In genomic region chr22:42065408-42066132, GRCh38 we compare ENCODE assay signal across 27 cellular contexts. TPM values are rescaled to one million over a fixed set of nuclear protein-coding genes. Genes with fewer than 3 reads are reported as not detected.
DNase-seq lines count a peak whose midpoint lies in the region; ATAC-seq, FAIRE-seq and TF ChIP-seq lines count a peak whose summit lies in the region.
"Had no signal": no experiment of that assay in that cellular context is flagged by ENCODE, and none has a peak within 500 bp of the region (broad histone marks: within the 10 kb centered on the region; RNA-seq: fewer than 3 reads in every experiment).

No MANE protein-coding gene starts in this region.

- peaks cover 26% of the 10 kb centered on the region for H3K36me3 Mint-ChIP-seq in activated T-cell treated with anti-CD3 and anti-CD28 coated beads, Interleukin-2, amount 50 U/mL, for 4 hours (ENCODE audit: insufficient read depth)

- H3K27me3 ChIP-seq in right atrium auricular region (no peaks in the 10 kb centered on the region), heart left ventricle (no peaks in the 10 kb centered on the region), liver (ENCODE audit: control insufficient read depth in 4 of 4, insufficient read depth in 4 of 4, low read length in 3 of 4) (no peaks in the 10 kb centered on the region)
- H3K27me3 ChIP-seq: BLaER1 treated with 17β-estradiol and CSF1 and Interleukin-3, amounts not matched to agents 10 nM and 100 nM; heart right ventricle; pancreas; sigmoid colon; SJCRH30 had no signal

- peaks cover 42% of the 10 kb centered on the region for H3K36me3 ChIP-seq in right atrium auricular region
- H3K36me3 ChIP-seq in heart left ventricle: peaks cover 0 to 83% (median 50%) of the 10 kb centered on the region in 9 donors
- H3K36me3 ChIP-seq in liver (ENCODE audit: control insufficient read depth in 4 of 4, insufficient read depth in 3 of 4, low read depth in 1 of 4, low read length in 3 of 4): peaks cover 2 to 29% (median 10%) of the 10 kb centered on the region in 4 donors
- H3K36me3 ChIP-seq: SJCRH30 had no signal

- FAIRE-seq in HTR-8/SVneo (lab: Jason Lieb, UNC): no peak
- FAIRE-seq: astrocyte, D721Med, pancreas had no signal

- intact Hi-C loops in heart left ventricle (cut with DNase I): loop anchor here in 1 of 10 donors (10.0 kb wide), 1 partner anchor 61 kb away; no protein-coding TSS in a partner anchor

- no peak overlapping the region for H3K9ac ChIP-seq in liver (ENCODE audit: low read depth in 1 of 2, low read length in 2 of 2)

- no peak for ATAC-seq in heart left ventricle
- ATAC-seq in activated T-cell treated with anti-CD3 and anti-CD28 coated beads, Interleukin-2, amount 50 U/mL, for 4 hours: no peak
- ATAC-seq: activated naive CD4-positive, alpha-beta T cell treated with anti-CD3 and anti-CD28 coated beads, Interleukin-2, amount 50 U/mL, for 72 hours; heart right ventricle; naive thymus-derived CD4-positive, alpha-beta T cell; PC-3; stimulated activated memory B cell treated with anti-CD40 and anti-IgM and Interleukin-4, amounts not matched to agents 10 μg/mL and 1 μg/mL and 100 μg/mL, for 72 hours; T-helper 17 cell had no signal

- no peak overlapping the region for H3K4me3 Mint-ChIP-seq in activated T-cell treated with anti-CD3 and anti-CD28 coated beads, Interleukin-2, amount 50 U/mL, for 4 hours
- H3K4me3 Mint-ChIP-seq: activated B cell treated with CpG ODN at 0.5 μM for 24 hours; activated CD4-positive, alpha-beta memory T cell treated with anti-CD3 and anti-CD28 coated beads for 36 hours; activated T-cell treated with anti-CD3 and anti-CD28 coated beads, Interleukin-2, amount 50 U/mL, for 24 hours; memory B cell; naive thymus-derived CD4-positive, alpha-beta T cell; stimulated activated memory B cell treated with anti-CD40 and anti-IgM and Interleukin-4, amounts not matched to agents 10 μg/mL and 1 μg/mL and 100 μg/mL, for 72 hours; T-helper 17 cell had no signal

- DNase-seq in right atrium auricular region (ENCODE audit: low spot score): peak; percentile 40
- no peak for DNase-seq in heart left ventricle
- DNase-seq in ecto neural progenitor cell (ENCODE audit: low spot score): peak; percentile 23
- no peak for DNase-seq in UCSD-AML1 (lab: John Stamatoyannopoulos, UW; ENCODE audit: unreplicated experiment)
- DNase-seq in HTR-8/SVneo (ENCODE audit: insufficient read length, low spot score): no peak
- DNase-seq in activated T-cell treated with anti-CD3 and anti-CD28 coated beads, Interleukin-2, amount 50 U/mL, for 4 hours: no peak
- no peak for DNase-seq in cerebellum (ENCODE audit: low spot score)
- DNase-seq: activated B cell treated with CpG ODN at 0.5 μM for 24 hours; activated CD4-positive, alpha-beta memory T cell treated with anti-CD3 and anti-CD28 coated beads for 36 hours; activated T-cell treated with anti-CD3 and anti-CD28 coated beads, Interleukin-2, amount 50 U/mL, for 24 hours; heart right ventricle; NCI-H187; NCI-H226; NCI-H82; PC-3; sigmoid colon; SJCRH30; T-helper 17 cell had no signal

- H3K4me3 ChIP-seq in right atrium auricular region (no peak overlapping the region), heart left ventricle (no peak overlapping the region), liver (ENCODE audit: low read depth in 1 of 3, low read length in 3 of 3) (no peak overlapping the region)
- H3K4me3 ChIP-seq: BLaER1 treated with 17β-estradiol and CSF1 and Interleukin-3, amounts not matched to agents 10 nM and 100 nM; heart right ventricle; pancreas; sigmoid colon; SJCRH30 had no signal

- TF ChIP-seq CTCF in right atrium auricular region (IDR thresholded peaks at IDR 0.05) (no peak), heart left ventricle (IDR thresholded peaks at IDR 0.05) (no peak), liver (IDR thresholded peaks at IDR 0.05; ENCODE audit: low read depth, low read length, missing input control) (no peak)

- peaks cover 8% of the 10 kb centered on the region for H3K4me1 Mint-ChIP-seq in activated T-cell treated with anti-CD3 and anti-CD28 coated beads, Interleukin-2, amount 50 U/mL, for 4 hours (ENCODE audit: low read depth)

- H3K9me3 ChIP-seq in right atrium auricular region (no peaks in the 10 kb centered on the region), heart left ventricle (no peaks in the 10 kb centered on the region), liver (ENCODE audit: control insufficient read depth in 4 of 4, low read length in 3 of 4) (no peaks in the 10 kb centered on the region)
- H3K9me3 ChIP-seq: heart right ventricle, pancreas, sigmoid colon, SJCRH30 had no signal

- H3K27ac ChIP-seq in right atrium auricular region (no peak overlapping the region), heart left ventricle (no peak overlapping the region), liver (ENCODE audit: low read depth in 1 of 2, low read length in 2 of 2) (peak overlapping the region in 1 of 2 donors; percentile 66)
- H3K27ac ChIP-seq: BLaER1 treated with 17β-estradiol and CSF1 and Interleukin-3, amounts not matched to agents 10 nM and 100 nM; heart right ventricle; pancreas; sigmoid colon; SJCRH30 had no signal

- H3K27me3 Mint-ChIP-seq in activated T-cell treated with anti-CD3 and anti-CD28 coated beads, Interleukin-2, amount 50 U/mL, for 4 hours (ENCODE audit: low read depth): no peaks in the 10 kb centered on the region
- H3K27me3 Mint-ChIP-seq: activated B cell treated with CpG ODN at 0.5 μM for 24 hours; activated CD4-positive, alpha-beta memory T cell treated with anti-CD3 and anti-CD28 coated beads for 36 hours; activated T-cell treated with anti-CD3 and anti-CD28 coated beads, Interleukin-2, amount 50 U/mL, for 24 hours; memory B cell; naive thymus-derived CD4-positive, alpha-beta T cell; stimulated activated memory B cell treated with anti-CD40 and anti-IgM and Interleukin-4, amounts not matched to agents 10 μg/mL and 1 μg/mL and 100 μg/mL, for 72 hours; T-helper 17 cell had no signal

- peaks cover 0 to 9% of the 10 kb centered on the region in 2 donors for H3K4me1 ChIP-seq in right atrium auricular region
- peaks cover 0 to 19% (median 7%) of the 10 kb centered on the region in 12 donors for H3K4me1 ChIP-seq in heart left ventricle
- H3K4me1 ChIP-seq in liver (ENCODE audit: control insufficient read depth in 4 of 4, insufficient read depth in 4 of 4, low read length in 3 of 4): peaks cover 5 to 41% (median 34%) of the 10 kb centered on the region in 4 donors
- H3K4me1 ChIP-seq: SJCRH30 had no signal

- 82 to 91% (median 87%) methylated on average over 13 to 14 of the region's 14 CpGs for WGBS in heart left ventricle, 4 donors
- WGBS in liver: 77% methylated on average over 14 of the region's 14 CpGs

- TF ChIP-seq RAD21 in liver (IDR thresholded peaks at IDR 0.05): no peak

- no peaks in the 10 kb centered on the region for H3K9me3 Mint-ChIP-seq in activated T-cell treated with anti-CD3 and anti-CD28 coated beads, Interleukin-2, amount 50 U/mL, for 4 hours
- H3K9me3 Mint-ChIP-seq: activated B cell treated with CpG ODN at 0.5 μM for 24 hours; activated CD4-positive, alpha-beta memory T cell treated with anti-CD3 and anti-CD28 coated beads for 36 hours; activated naive CD4-positive, alpha-beta T cell treated with anti-CD3 and anti-CD28 coated beads, Interleukin-2, amount 50 U/mL, for 72 hours; activated T-cell treated with anti-CD3 and anti-CD28 coated beads, Interleukin-2, amount 50 U/mL, for 24 hours; memory B cell; naive thymus-derived CD4-positive, alpha-beta T cell; stimulated activated memory B cell treated with anti-CD40 and anti-IgM and Interleukin-4, amounts not matched to agents 10 μg/mL and 1 μg/mL and 100 μg/mL, for 72 hours had no signal

- no peak for TF ChIP-seq POLR2A in heart left ventricle (IDR thresholded peaks at IDR 0.05)

TF ChIP-seq in liver, 16 proteins besides CTCF, POLR2A, EP300 and RAD21:
- TF ChIP-seq RXRA (IDR thresholded peaks at IDR 0.05) (no peak), HNF4A (conservative IDR thresholded peaks at IDR 0.05) (peak; percentile 29 to 53)

RNA-seq across cellular contexts. Expression of gene NAGA, which starts 5.0 kb away (rescaled TPM):
- total RNA-seq in right atrium auricular region (10 to 100 TPM; 19.1 to 21.7 TPM), heart left ventricle (10 to 100 TPM; 10.6 to 48.3 (median 13.8) TPM), liver (10 to 100 TPM; 28.4 to 33.9 TPM), cerebellum (12.5 TPM)
- polyA plus RNA-seq in heart left ventricle (10 to 100 TPM in 1 of 2 donors, 1 to 10 TPM in 1; 5.2 to 14.7 TPM), liver (10 to 100 TPM; 12.8 to 19.4 TPM)
- 10 to 100 TPM; 14.2 to 16.4 (median 14.2) TPM for total RNA-seq in activated T-cell treated with anti-CD3 and anti-CD28 coated beads, Interleukin-2, amount 50 U/mL, for 4 hours

RNA-seq across cellular contexts. Expression of gene PHETA2, which starts 8.5 kb away (rescaled TPM):
- 10 to 100 TPM in 1 of 2 donors, 1 to 10 TPM in 1; 6.5 to 12.7 TPM for total RNA-seq in right atrium auricular region
- total RNA-seq in heart left ventricle: 1 to 10 TPM; 1.8 to 6.9 (median 4.7) TPM
- polyA plus RNA-seq in heart left ventricle: 1 to 10 TPM; 2.6 to 6.3 TPM
- 1 to 10 TPM; 1.8 to 5.1 TPM for total RNA-seq in liver
- 1 to 10 TPM in 1 of 2 donors, under 1 TPM in 1; 0.89 to 1.3 TPM for polyA plus RNA-seq in liver
- 1 to 10 TPM; 2.0 to 2.3 (median 2.1) TPM for total RNA-seq in activated T-cell treated with anti-CD3 and anti-CD28 coated beads, Interleukin-2, amount 50 U/mL, for 4 hours
- total RNA-seq in cerebellum: 1.8 TPM
- total RNA-seq: SJCRH30 had no signal

RNA-seq across cellular contexts. Expression of gene SMDT1, which starts 13.9 kb away (rescaled TPM):
- total RNA-seq in right atrium auricular region (10 to 100 TPM in 1 of 2 donors, 1 to 10 TPM in 1; 9.6 to 11.9 TPM), heart left ventricle (100 to 1,000 TPM in 7 of 9 donors, 10 to 100 TPM in 2; 15.3 to 179 (median 115) TPM), liver (1 to 10 TPM; 7.2 to 8.9 TPM), cerebellum (14.1 TPM)
- polyA plus RNA-seq in heart left ventricle (100 to 1,000 TPM; 121 to 235 TPM), liver (100 to 1,000 TPM in 1 of 2 donors, 10 to 100 TPM in 1; 70.9 to 115 TPM)
- 10 to 100 TPM; 84.0 to 88.2 (median 86.6) TPM for total RNA-seq in activated T-cell treated with anti-CD3 and anti-CD28 coated beads, Interleukin-2, amount 50 U/mL, for 4 hours

RNA-seq across cellular contexts. Expression of gene NDUFA6, which starts 25.0 kb away (rescaled TPM):
- total RNA-seq in right atrium auricular region (100 to 1,000 TPM; 143 to 185 TPM), heart left ventricle (100 to 1,000 TPM; 159 to 294 (median 255) TPM), liver (10 to 100 TPM; 43.7 to 45.4 TPM), cerebellum (38.3 TPM)
- polyA plus RNA-seq in heart left ventricle (100 to 1,000 TPM; 314 to 601 TPM), liver (100 to 1,000 TPM in 1 of 2 donors, 10 to 100 TPM in 1; 67.7 to 235 TPM)
- 100 to 1,000 TPM in 2 of 3 donors, 10 to 100 TPM in 1; 96.3 to 129 (median 116) TPM for total RNA-seq in activated T-cell treated with anti-CD3 and anti-CD28 coated beads, Interleukin-2, amount 50 U/mL, for 4 hours

Comparison
In these comparisons a context has a peak if more than half of its experiments do, and no peak if none do; other contexts are left out.
1. DNase-seq: peak in right atrium auricular region (single experiment) and ecto neural progenitor cell (single experiment); none in heart left ventricle (0 of 5), UCSD-AML1 (single experiment), HTR-8/SVneo (single experiment), activated T-cell treated with anti-CD3 and anti-CD28 coated beads, Interleukin-2, amount 50 U/mL, for 4 hours (single experiment) and cerebellum (single experiment).